10 cellular contexts compared by ENCODE assay signal in genomic region chr12:11576104-11576503, GRCh38.
DNase-seq lines count a peak whose midpoint lies in the region; ATAC-seq and TF ChIP-seq lines count a peak whose summit lies in the region.
"Had no signal": no experiment of that assay in that cellular context is flagged by ENCODE, and none has a peak within 500 bp of the region (broad histone marks: within the 10 kb centered on the region; RNA-seq: fewer than 3 reads in every experiment).

No MANE protein-coding gene starts in this region.

- H3K9me3 ChIP-seq in Karpas-422 (ENCODE audit: low read length): no peaks in the 10 kb centered on the region

- peak; percentile 64 to 66 for DNase-seq in AML-193 (lab: John Stamatoyannopoulos, UW)
- DNase-seq in RPMI7951 (ENCODE audit: low read depth): peak; percentile 78
- DNase-seq in foreskin keratinocyte: peak; percentile 83 to 93
- no peak for DNase-seq in iPS-NIHi11 (ENCODE audit: low spot score)
- no peak for DNase-seq in type B pancreatic cell (ENCODE audit: extremely low spot score, unreplicated experiment)
- no peak for DNase-seq in Karpas-422
- DNase-seq: aorta had no signal

- no peak overlapping the region for H3K4me3 Mint-ChIP-seq in type B pancreatic cell
- H3K4me3 Mint-ChIP-seq: neural crest cell had no signal

- H3K4me1 ChIP-seq in foreskin keratinocyte (peaks cover 28% of the 10 kb centered on the region), Karpas-422 (ENCODE audit: low read length) (no peaks in the 10 kb centered on the region)

- H3K27me3 ChIP-seq in foreskin keratinocyte (peaks cover 2% of the 10 kb centered on the region), Karpas-422 (ENCODE audit: low read length) (0 out of 2 replicates have a peak, but pooled peaks cover 2% of the 10 kb centered on the region)

- no peaks in the 10 kb centered on the region for H3K4me1 Mint-ChIP-seq in type B pancreatic cell (ENCODE audit: unreplicated experiment)
- H3K4me1 Mint-ChIP-seq: neural crest cell had no signal

- H2AFZ ChIP-seq in Karpas-422 (ENCODE audit: low read length): no peak overlapping the region

- no peaks in the 10 kb centered on the region for H4K20me1 ChIP-seq in Karpas-422 (ENCODE audit: insufficient read depth, low read depth, low read length)

- H3K9me3 Mint-ChIP-seq in type B pancreatic cell: peaks cover 5% of the 10 kb centered on the region

- ATAC-seq in GM21390 (IDR thresholded peaks at IDR 0.05; ENCODE audit: unreplicated experiment): peak; percentile 53
- ATAC-seq in foreskin keratinocyte: peak; percentile 75
- ATAC-seq in HG03521 (IDR thresholded peaks at IDR 0.05; ENCODE audit: unreplicated experiment): no peak

- H3K36me3 Mint-ChIP-seq in type B pancreatic cell: no peaks in the 10 kb centered on the region

- no peak overlapping the region for H3K9ac ChIP-seq in Karpas-422 (ENCODE audit: low read length)

- no peaks in the 10 kb centered on the region for H3K79me2 ChIP-seq in Karpas-422 (ENCODE audit: low read length)

- no peaks in the 10 kb centered on the region for H3K9me2 ChIP-seq in Karpas-422 (replicated peaks; ENCODE audit: insufficient read depth, low read length)

- no peak overlapping the region for H3K4me3 ChIP-seq in Karpas-422 (ENCODE audit: low read length)

- TF ChIP-seq CTCF in foreskin keratinocyte (conservative IDR thresholded peaks at IDR 0.05) (no peak), type B pancreatic cell (conservative IDR thresholded peaks at IDR 0.05) (no peak)

- no peak overlapping the region for H3K4me2 ChIP-seq in Karpas-422 (ENCODE audit: low read depth, low read length, poor library complexity, severe bottlenecking)

- peaks cover 3% of the 10 kb centered on the region for H3K27me3 Mint-ChIP-seq in type B pancreatic cell

- no peaks in the 10 kb centered on the region for H3K36me3 ChIP-seq in Karpas-422 (ENCODE audit: insufficient read depth, low read length)

- peak overlapping the region; percentile 49 for H3K27ac ChIP-seq in foreskin keratinocyte
- no peak overlapping the region for H3K27ac ChIP-seq in Karpas-422 (ENCODE audit: low read length)

- no peak overlapping the region for H3K27ac Mint-ChIP-seq in type B pancreatic cell

Comparison
In these comparisons a context has a peak if more than half of its experiments do, and no peak if none do; other contexts are left out.
1. DNase-seq: peak in AML-193 (2 of 2), RPMI7951 (single experiment) and foreskin keratinocyte (2 of 2); none in iPS-NIHi11 (single experiment), type B pancreatic cell (single experiment) and Karpas-422 (single experiment).